Comparison of ENCODE assay signal across 17 cellular contexts in genomic region chr9:134127065-134127580, GRCh38. TPM values are rescaled to one million over a fixed set of nuclear protein-coding genes. Genes with fewer than 3 reads are reported as not detected.
DNase-seq lines count a peak whose midpoint lies in the region; ATAC-seq and TF ChIP-seq lines count a peak whose summit lies in the region.
"Had no signal": no experiment of that assay in that cellular context is flagged by ENCODE, and none has a peak within 500 bp of the region (broad histone marks: within the 10 kb centered on the region; RNA-seq: fewer than 3 reads in every experiment).

No MANE protein-coding gene starts in this region.

- peak overlapping the region in 8 of 11 experiments; percentile 67 to 88 (median 83); a peak in 7 of 22 replicates for H3K4me2 ChIP-seq in BLaER1 treated with 17β-estradiol and CSF1 and Interleukin-3, amounts not matched to agents 10 nM and 100 nM
- H3K4me2 ChIP-seq in DOHH2 (ENCODE audit: low read length) = peak overlapping the region; percentile 77
- peak overlapping the region; percentile 66 for H3K4me2 ChIP-seq in Karpas-422 (ENCODE audit: low read depth, low read length, poor library complexity, severe bottlenecking)
- H3K4me2 ChIP-seq in neuronal stem cell (ENCODE audit: insufficient read depth, low read length, poor library complexity, severe bottlenecking) = no peak overlapping the region
- H3K4me2 ChIP-seq: A549 had no signal

- H3K79me2 ChIP-seq in DOHH2 (ENCODE audit: control insufficient read depth, low read length) (no peaks in the 10 kb centered on the region), Karpas-422 (ENCODE audit: low read length) (no peaks in the 10 kb centered on the region)

- H3K79me1 ChIP-seq in neuronal stem cell (ENCODE audit: low read depth, low read length) = no peaks in the 10 kb centered on the region

- TF ChIP-seq CTCF in DOHH2 (IDR thresholded peaks at IDR 0.05; ENCODE audit: low read depth, low read length, poor library complexity, severe bottlenecking) (no peak), upper lobe of left lung (IDR thresholded peaks at IDR 0.05) (no peak)

- peaks cover 35 to 78% (median 52%) of the 10 kb centered on the region in 10 experiments for H3K4me1 ChIP-seq in BLaER1 treated with 17β-estradiol and CSF1 and Interleukin-3, amounts not matched to agents 10 nM and 100 nM
- peaks cover 48% of the 10 kb centered on the region for H3K4me1 ChIP-seq in DOHH2 (ENCODE audit: control insufficient read depth, low read length)
- peaks cover 46% of the 10 kb centered on the region for H3K4me1 ChIP-seq in Karpas-422 (ENCODE audit: low read length)
- peaks cover 9 to 16% of the 10 kb centered on the region in 2 donors for H3K4me1 ChIP-seq in neuronal stem cell (ENCODE audit: control insufficient read depth in 2 of 2, insufficient read depth in 1 of 2, low read depth in 1 of 2, low read length in 2 of 2)
- peaks cover 2 to 13% (median 8%) of the 10 kb centered on the region in 4 donors for H3K4me1 ChIP-seq in upper lobe of left lung

- H3F3A ChIP-seq in DOHH2 (ENCODE audit: control insufficient read depth, insufficient read depth) = peaks cover 5% of the 10 kb centered on the region

- no peak overlapping the region for H2BK120ac ChIP-seq in neuronal stem cell (ENCODE audit: low read depth, low read length)

- H3K9me2 ChIP-seq in DOHH2 (replicated peaks; ENCODE audit: control insufficient read depth, low read length) = no peaks in the 10 kb centered on the region
- H3K9me2 ChIP-seq in Karpas-422 (replicated peaks; ENCODE audit: insufficient read depth, low read length) = no peaks in the 10 kb centered on the region

- no peaks in the 10 kb centered on the region for H4K20me1 ChIP-seq in BLaER1 treated with 17β-estradiol and CSF1 and Interleukin-3, amounts not matched to agents 10 nM and 100 nM
- H4K20me1 ChIP-seq in DOHH2 (ENCODE audit: control insufficient read depth, insufficient read depth, low read depth, low read length) = no peaks in the 10 kb centered on the region
- H4K20me1 ChIP-seq in Karpas-422 (ENCODE audit: insufficient read depth, low read depth, low read length) = peaks cover 5% of the 10 kb centered on the region; the same call in 1 of the 2 replicates

- H3K27me3 ChIP-seq in BLaER1 treated with 17β-estradiol and CSF1 and Interleukin-3, amounts not matched to agents 10 nM and 100 nM = peaks cover 7 to 18% (median 15%) of the 10 kb centered on the region in 11 experiments; a peak in 14 of 22 replicates
- H3K27me3 ChIP-seq in DOHH2 (ENCODE audit: control insufficient read depth, low read length) = no peaks in the 10 kb centered on the region
- H3K27me3 ChIP-seq in Karpas-422 (ENCODE audit: low read length) = no peaks in the 10 kb centered on the region
- peaks cover 0 to 3% (median 0%) of the 10 kb centered on the region in 3 experiments for H3K27me3 ChIP-seq in neuronal stem cell (ENCODE audit: control insufficient read depth in 3 of 3, insufficient read depth in 3 of 3, low read depth in 1 of 3, low read length in 3 of 3)
- no peaks in the 10 kb centered on the region for H3K27me3 ChIP-seq in upper lobe of left lung

- no peak overlapping the region for H3K4ac ChIP-seq in neuronal stem cell (ENCODE audit: low read length)

- no peak for TF ChIP-seq EP300 in upper lobe of left lung (IDR thresholded peaks at IDR 0.05)

- peak overlapping the region; percentile 98 for H2AK5ac ChIP-seq in neuronal stem cell (ENCODE audit: low read depth, low read length)

- no peak overlapping the region for H3K4me3 ChIP-seq in BLaER1 treated with 17β-estradiol and CSF1 and Interleukin-3, amounts not matched to agents 10 nM and 100 nM
- H3K4me3 ChIP-seq in DOHH2 (ENCODE audit: low read length) = no peak overlapping the region
- peak overlapping the region; percentile 47; the same call in 1 of the 2 replicates for H3K4me3 ChIP-seq in Karpas-422 (ENCODE audit: low read length)
- no peak overlapping the region for H3K4me3 ChIP-seq in neuronal stem cell (ENCODE audit: low read length in 2 of 2)
- H3K4me3 ChIP-seq in upper lobe of left lung = no peak overlapping the region
- H3K4me3 ChIP-seq: A549 had no signal

- WGBS in neuronal stem cell (ENCODE audit: extremely low coverage in 2 of 2, insufficient read length in 2 of 2, insufficient replicate concordance in 1 of 2), 2 donors = no CpG with 5 or more reads among the region's 13 CpGs
- WGBS in upper lobe of left lung, 2 donors = 84 to 85% methylated on average over 10 to 11 of the region's 13 CpGs

- H3K36me3 ChIP-seq in BLaER1 treated with 17β-estradiol and CSF1 and Interleukin-3, amounts not matched to agents 10 nM and 100 nM = no peaks in the 10 kb centered on the region
- no peaks in the 10 kb centered on the region for H3K36me3 ChIP-seq in DOHH2 (ENCODE audit: control insufficient read depth, low read length)
- H3K36me3 ChIP-seq in Karpas-422 (ENCODE audit: insufficient read depth, low read length) = no peaks in the 10 kb centered on the region
- no peaks in the 10 kb centered on the region for H3K36me3 ChIP-seq in neuronal stem cell (replicated peaks in 1 of 2; ENCODE audit: control insufficient read depth in 2 of 2, insufficient read depth in 2 of 2, low read length in 2 of 2)
- no peaks in the 10 kb centered on the region for H3K36me3 ChIP-seq in upper lobe of left lung

- H3K23ac ChIP-seq in neuronal stem cell (ENCODE audit: low read depth, low read length, poor library complexity) = no peak overlapping the region

- peak overlapping the region; percentile 64 for H3K18ac ChIP-seq in neuronal stem cell (ENCODE audit: low read length)

- H3K14ac ChIP-seq in neuronal stem cell (ENCODE audit: low read length) = peak overlapping the region; percentile 56

- H2AFZ ChIP-seq in Karpas-422 (ENCODE audit: low read length) = no peak overlapping the region
- H2AFZ ChIP-seq in neuronal stem cell (ENCODE audit: low read length) = no peak overlapping the region

- H2BK15ac ChIP-seq in neuronal stem cell (ENCODE audit: low read length) = peak overlapping the region; percentile 89

- ATAC-seq in upper lobe of left lung (ENCODE audit: low FRiP score in 2 of 2) = no peak
- ATAC-seq: A549 had no signal

- no peak overlapping the region for H3K27ac ChIP-seq in BLaER1 treated with 17β-estradiol and CSF1 and Interleukin-3, amounts not matched to agents 10 nM and 100 nM
- peak overlapping the region; percentile 62 for H3K27ac ChIP-seq in DOHH2 (ENCODE audit: low read depth, low read length)
- 0 out of 2 replicates have a peak overlapping the region, but pooled peaks have one; percentile 42 for H3K27ac ChIP-seq in Karpas-422 (ENCODE audit: low read length)
- no peak overlapping the region for H3K27ac ChIP-seq in neuronal stem cell (replicated peaks; ENCODE audit: low read length)
- no peak overlapping the region for H3K27ac ChIP-seq in upper lobe of left lung
- H3K27ac ChIP-seq: A549 had no signal

- peaks cover 0 to 16% (median 0%) of the 10 kb centered on the region in 11 experiments; a peak in 7 of 22 replicates for H3K9me3 ChIP-seq in BLaER1 treated with 17β-estradiol and CSF1 and Interleukin-3, amounts not matched to agents 10 nM and 100 nM (replicated peaks in 1 of 11)
- H3K9me3 ChIP-seq in DOHH2 (ENCODE audit: control insufficient read depth, insufficient read depth, low read length) (no peaks in the 10 kb centered on the region), Karpas-422 (ENCODE audit: low read length) (no peaks in the 10 kb centered on the region), neuronal stem cell (replicated peaks in 1 of 2; ENCODE audit: control insufficient read depth in 2 of 2, insufficient read depth in 1 of 2, low read depth in 1 of 2, low read length in 2 of 2) (no peaks in the 10 kb centered on the region), upper lobe of left lung (no peaks in the 10 kb centered on the region)
- H3K9me3 ChIP-seq: A549 had no signal

- H4K91ac ChIP-seq in neuronal stem cell (ENCODE audit: low read depth, low read length, poor library complexity) = peak overlapping the region; percentile 92

- no peak overlapping the region for H4K8ac ChIP-seq in neuronal stem cell (ENCODE audit: low read depth, low read length)

- DNase-seq in Karpas-422 = no peak
- DNase-seq in neuronal stem cell (ENCODE audit: low spot score) = no peak
- DNase-seq in amygdala (lab: John Stamatoyannopoulos, UW) = no peak
- no peak for DNase-seq in RPMI8226
- no peak for DNase-seq in upper lobe of left lung
- DNase-seq: Calu3; CD4-positive, alpha-beta T cell; DMS79; GDM1; KG1 had no signal

- peak overlapping the region; percentile 63 for H2BK12ac ChIP-seq in neuronal stem cell (ENCODE audit: low read length)

- no peak overlapping the region for H3K9ac ChIP-seq in BLaER1 treated with 17β-estradiol and CSF1 and Interleukin-3, amounts not matched to agents 10 nM and 100 nM
- H3K9ac ChIP-seq in Karpas-422 (ENCODE audit: low read length) (peak overlapping the region; percentile 35; the same call in 1 of the 2 replicates), neuronal stem cell (ENCODE audit: low read depth, low read length, poor library complexity) (no peak overlapping the region)

- no peak for TF ChIP-seq POLR2A in upper lobe of left lung (IDR thresholded peaks at IDR 0.05)

- no peak overlapping the region for H2BK5ac ChIP-seq in neuronal stem cell (ENCODE audit: low read length)

RNA-seq across cellular contexts. Expression of gene WDR5, which starts 8.8 kb away (rescaled TPM):
- total RNA-seq in Karpas-422 (2014; rRNA removed; shearing (Covaris generic); ENCODE audit: low replicate concordance) = 19.6 and 26.6 TPM in 2 replicates
- 31.5 TPM for polyA plus RNA-seq in neuronal stem cell (2013, experiment 1 of 2)
- polyA plus RNA-seq in neuronal stem cell (2013, experiment 2 of 2) = 31.4 TPM
- 10 to 100 TPM; 23.3 to 48.2 (median 27.3) TPM for total RNA-seq in upper lobe of left lung

RNA-seq across cellular contexts. Expression of gene RNU6ATAC, which starts 37.2 kb away (rescaled TPM):
- total RNA-seq in Karpas-422 (2014; rRNA removed; shearing (Covaris generic); ENCODE audit: low replicate concordance) = not detected in 2 replicates
- not detected for polyA plus RNA-seq in neuronal stem cell (2013, experiment 1 of 2)
- polyA plus RNA-seq in neuronal stem cell (2013, experiment 2 of 2) = not detected
- total RNA-seq in upper lobe of left lung = 100 to 1,000 TPM in 1 of 6 donors, 10 to 100 TPM in 1, not detected in 4; 70.7 to 223 TPM
- total RNA-seq: HT1080 had no signal
- polyA plus RNA-seq: A549, AG04450, BJ, IgD-negative memory B cell had no signal

RNA-seq across cellular contexts. Expression of gene BRD3, which starts 59.3 kb away (rescaled TPM):
- total RNA-seq in Karpas-422 (2014; rRNA removed; shearing (Covaris generic); ENCODE audit: low replicate concordance) = 4.0 and 7.2 TPM in 2 replicates
- polyA plus RNA-seq in neuronal stem cell (2013, experiment 1 of 2) = 47.9 TPM
- polyA plus RNA-seq in neuronal stem cell (2013, experiment 2 of 2) = 50.2 TPM
- 10 to 100 TPM; 20.2 to 87.7 (median 44.3) TPM for total RNA-seq in upper lobe of left lung

Comparison
In these comparisons a context has a peak if more than half of its experiments do, and no peak if none do; other contexts are left out.
1. H3K27ac ChIP-seq: peak in DOHH2 (single experiment) and Karpas-422 (single experiment); none in BLaER1 treated with 17β-estradiol and CSF1 and Interleukin-3, amounts not matched to agents 10 nM and 100 nM (0 of 11), neuronal stem cell (single experiment) and upper lobe of left lung (0 of 4).